In genomic region chr3:45612138-45612537, GRCh38 we compare ENCODE assay signal across 19 cellular contexts. TPM values are rescaled to one million over a fixed set of nuclear protein-coding genes. Genes with fewer than 3 reads are reported as not detected.
DNase-seq lines count a peak whose midpoint lies in the region; ATAC-seq and TF ChIP-seq lines count a peak whose summit lies in the region.
"Had no signal": no experiment of that assay in that cellular context is flagged by ENCODE, and none has a peak within 500 bp of the region (broad histone marks: within the 10 kb centered on the region; RNA-seq: fewer than 3 reads in every experiment).

No MANE protein-coding gene starts in this region.

- ATAC-seq in WTC11: no peak
- ATAC-seq: activated CD8-positive, alpha-beta memory T cell treated with anti-CD3 and anti-CD28 coated beads, Interleukin-2, amount 10 ng/mL, durations not matched to agents 7 days and 5 days; natural killer cell treated with Interleukin-12 subunit alpha and Interleukin-12 subunit beta and Interleukin-15 and Interleukin-18, amount 100 ng/mL, for 72 hours; T-cell had no signal

- H3K4me3 Mint-ChIP-seq in Calu3 (ENCODE audit: low read depth, unreplicated experiment): peak overlapping the region; percentile 47
- H3K4me3 Mint-ChIP-seq in IgD-negative memory B cell: peak overlapping the region in 3 of 4 donors; percentile 68 to 78 (median 77)
- H3K4me3 Mint-ChIP-seq in WTC11: no peak overlapping the region
- H3K4me3 Mint-ChIP-seq in neural crest cell: no peak overlapping the region
- H3K4me3 Mint-ChIP-seq: activated CD4-positive, alpha-beta T cell treated with anti-CD3 and anti-CD28 coated beads, Interleukin-2, amount 10 ng/mL, durations not matched to agents 24 days and 14 days; activated CD8-positive, alpha-beta memory T cell treated with anti-CD3 and anti-CD28 coated beads, Interleukin-2, amount 10 ng/mL, durations not matched to agents 7 days and 5 days; activated naive CD8-positive, alpha-beta T cell; mesothelial cell of epicardium; natural killer cell treated with Interleukin-12 subunit alpha and Interleukin-12 subunit beta and Interleukin-15 and Interleukin-18, amount 100 ng/mL, for 72 hours; T-cell had no signal

- DNase-seq in Calu3 (no peak), WTC11 (ENCODE audit: low spot score) (no peak), neural crest cell (ENCODE audit: low read depth, low spot score) (no peak), activated gamma-delta T cell treated with Interleukin-2 at 50 U/mL for 16 hours (no peak), CD1c-positive myeloid dendritic cell (ENCODE audit: extremely low spot score) (no peak), islet precursor cell (no peak), OCI-M1 (lab: John Stamatoyannopoulos, UW) (no peak)
- DNase-seq: activated CD4-positive, alpha-beta T cell treated with anti-CD3 and anti-CD28 coated beads, Interleukin-2, amount 10 ng/mL, durations not matched to agents 24 days and 14 days; activated CD8-positive, alpha-beta memory T cell treated with anti-CD3 and anti-CD28 coated beads, Interleukin-2, amount 10 ng/mL, durations not matched to agents 7 days and 5 days; left colon; NCI-H524 treated with DMSO at 0.1 percent for 48 hours; psoas muscle; stimulated activated CD4-positive, alpha-beta T cell treated with anti-CD3 and anti-CD28 coated beads, Interleukin-1b, Interleukin-23, amount 100 ng/mL, for 48 hours; stimulated activated naive CD4-positive, alpha-beta T cell treated with Interleukin-2 at 50 U/mL for 16 hours; T-cell had no signal

- no peaks in the 10 kb centered on the region for H3K27me3 Mint-ChIP-seq in Calu3 (ENCODE audit: unreplicated experiment)
- H3K27me3 Mint-ChIP-seq in IgD-negative memory B cell: no peaks in the 10 kb centered on the region
- H3K27me3 Mint-ChIP-seq in WTC11 (ENCODE audit: low read depth): no peaks in the 10 kb centered on the region
- no peaks in the 10 kb centered on the region for H3K27me3 Mint-ChIP-seq in neural crest cell (ENCODE audit: low read depth)
- H3K27me3 Mint-ChIP-seq: activated CD4-positive, alpha-beta T cell treated with anti-CD3 and anti-CD28 coated beads, Interleukin-2, amount 10 ng/mL, durations not matched to agents 24 days and 14 days; activated CD8-positive, alpha-beta memory T cell treated with anti-CD3 and anti-CD28 coated beads, Interleukin-2, amount 10 ng/mL, durations not matched to agents 7 days and 5 days; activated naive CD8-positive, alpha-beta T cell; natural killer cell treated with Interleukin-12 subunit alpha and Interleukin-12 subunit beta and Interleukin-15 and Interleukin-18, amount 100 ng/mL, for 72 hours; T-cell had no signal

- intact Hi-C loops in Calu3 (cut with micrococcal nuclease; ENCODE audit: unreplicated experiment): loop anchor here (2.0 kb wide), 2 partner anchors 19 to 35 kb away; no protein-coding TSS in a partner anchor

- H3K36me3 Mint-ChIP-seq in Calu3 (ENCODE audit: insufficient read depth, unreplicated experiment) (peaks cover 19% of the 10 kb centered on the region), IgD-negative memory B cell (peaks cover 4% of the 10 kb centered on the region), WTC11 (peaks cover 5% of the 10 kb centered on the region; the same call in 1 of the 2 replicates), neural crest cell (ENCODE audit: low read depth) (no peaks in the 10 kb centered on the region)
- H3K36me3 Mint-ChIP-seq: mesothelial cell of epicardium; natural killer cell treated with Interleukin-12 subunit alpha and Interleukin-12 subunit beta and Interleukin-15 and Interleukin-18, amount 100 ng/mL, for 72 hours had no signal

- no peak for TF ChIP-seq CTCF in Calu3 (IDR thresholded peaks at IDR 0.05; ENCODE audit: unreplicated experiment)
- TF ChIP-seq CTCF in WTC11 (IDR thresholded peaks at IDR 0.05): no peak
- no peak for TF ChIP-seq CTCF in neural crest cell (conservative IDR thresholded peaks at IDR 0.05)

- H3K9me3 Mint-ChIP-seq in Calu3 (ENCODE audit: low read depth, unreplicated experiment) (no peaks in the 10 kb centered on the region), IgD-negative memory B cell (no peaks in the 10 kb centered on the region), WTC11 (no peaks in the 10 kb centered on the region), neural crest cell (no peaks in the 10 kb centered on the region)
- H3K9me3 Mint-ChIP-seq: activated CD4-positive, alpha-beta T cell treated with anti-CD3 and anti-CD28 coated beads, Interleukin-2, amount 10 ng/mL, durations not matched to agents 24 days and 14 days; mesothelial cell of epicardium; natural killer cell treated with Interleukin-12 subunit alpha and Interleukin-12 subunit beta and Interleukin-15 and Interleukin-18, amount 100 ng/mL, for 72 hours; T-cell had no signal

- CTCF ChIA-PET in Calu3 (lab: Charles Lee): interaction anchor here (0.7 to 1.4 kb wide), 8 partner anchors 11 to 48 kb away, joined by 3 to 13 read pairs (median 6); partner anchors contain the start of gene LIMD1
- CTCF ChIA-PET in WTC11 (lab: Charles Lee): interaction anchor here (1.1 kb wide), 1 partner anchor 44 kb away, joined by 5 read pairs; no protein-coding TSS in a partner anchor

- BruUV-seq in Calu3 (replicated peaks; lab: Mats Ljungman, UMichigan): no TSS peak

- peaks cover 63% of the 10 kb centered on the region for H3K4me1 Mint-ChIP-seq in Calu3 (ENCODE audit: low read depth, unreplicated experiment)
- peaks cover 47 to 59% (median 58%) of the 10 kb centered on the region in 3 donors for H3K4me1 Mint-ChIP-seq in IgD-negative memory B cell
- peaks cover 15% of the 10 kb centered on the region for H3K4me1 Mint-ChIP-seq in WTC11
- peaks cover 57% of the 10 kb centered on the region for H3K4me1 Mint-ChIP-seq in neural crest cell

- POLR2A ChIA-PET in WTC11 (lab: Charles Lee): no interaction called here

- H3K27ac Mint-ChIP-seq in Calu3 (ENCODE audit: unreplicated experiment) (peak overlapping the region; percentile 98), IgD-negative memory B cell (peak overlapping the region in 2 of 3 donors; percentile 5 to 32), WTC11 (no peak overlapping the region), neural crest cell (ENCODE audit: unreplicated experiment) (peak overlapping the region; percentile 100)
- H3K27ac Mint-ChIP-seq: activated CD4-positive, alpha-beta T cell treated with anti-CD3 and anti-CD28 coated beads, Interleukin-2, amount 10 ng/mL, durations not matched to agents 24 days and 14 days; mesothelial cell of epicardium; natural killer cell treated with Interleukin-12 subunit alpha and Interleukin-12 subunit beta and Interleukin-15 and Interleukin-18, amount 100 ng/mL, for 72 hours had no signal

TF ChIP-seq in WTC11, 78 proteins besides CTCF, POLR2A, EP300 and RAD21:
- TF ChIP-seq GRHL2 (CRISPR knock-in tag; IDR thresholded peaks at IDR 0.05; ENCODE audit: insufficient replicate concordance, severe bottlenecking) (no peak), ZNF121 (CRISPR knock-in tag; IDR thresholded peaks at IDR 0.05) (peak; percentile 70; the same call in 1 of the 2 replicates)
TF ChIP-seq in WTC11: peak in this region for 1.

RNA-seq across cellular contexts. Expression of gene LIMD1, which starts 17.6 kb away (rescaled TPM):
- total RNA-seq in Calu3 (2022) (38.7 and 39.8 TPM in 2 replicates), WTC11 (2021) (35.6 to 41.7 TPM (median 36.5 TPM) in 3 replicates), neural crest cell (41.8 and 44.4 TPM in 2 replicates)
- polyA plus RNA-seq in IgD-negative memory B cell: 23.0 TPM

Comparison
In these comparisons a context has a peak if more than half of its experiments do, and no peak if none do; other contexts are left out.
1. H3K4me3 Mint-ChIP-seq: peak in Calu3 (single experiment) and IgD-negative memory B cell (3 of 4); none in WTC11 (single experiment) and neural crest cell (single experiment).